12 cellular contexts compared by ENCODE assay signal in genomic region chr1:66397192-66397591, GRCh38.
A peak's percentile ranks its signal among the peaks of the same experiment; 100 is the strongest.
DNase-seq lines count a peak whose midpoint lies in the region; ATAC-seq and TF ChIP-seq lines count a peak whose summit lies in the region.
"Had no signal": no experiment of that assay in that cellular context is flagged by ENCODE, and none has a peak within 500 bp of the region (broad histone marks: within the 10 kb centered on the region; RNA-seq: fewer than 3 reads in every experiment).

No MANE protein-coding gene starts in this region.

- 100% methylated on average over 1 of the region's 1 CpG; no CpG with 5 or more reads in 1 of the 2 experiments for WGBS in endodermal cell (ENCODE audit: insufficient coverage in 1 of 2, insufficient read length in 1 of 2), 2 experiments

- H3K4me3 ChIP-seq in endodermal cell (ENCODE audit: low read length) = no peak overlapping the region
- H3K4me3 ChIP-seq: gastrocnemius medialis, SK-N-MC had no signal

- no peak overlapping the region for H3K27ac ChIP-seq in endodermal cell (ENCODE audit: low read depth, low read length)
- H3K27ac ChIP-seq: gastrocnemius medialis, SK-N-MC had no signal

- no peaks in the 10 kb centered on the region for H3K27me3 Mint-ChIP-seq in endodermal cell (ENCODE audit: insufficient read depth)
- H3K27me3 Mint-ChIP-seq: activated CD8-positive, alpha-beta memory T cell treated with anti-CD3 and anti-CD28 coated beads, Interleukin-2, amount 10 ng/mL, durations not matched to agents 7 days and 5 days had no signal

- peak; percentile 26 for ATAC-seq in GM18519 (IDR thresholded peaks at IDR 0.05; ENCODE audit: low FRiP score, unreplicated experiment)
- peak; percentile 44 for ATAC-seq in GM21528 (IDR thresholded peaks at IDR 0.05; ENCODE audit: low FRiP score, unreplicated experiment)
- peak; percentile 38 for ATAC-seq in HG03175 (IDR thresholded peaks at IDR 0.05; ENCODE audit: unreplicated experiment)
- no peak for ATAC-seq in left lobe of liver
- ATAC-seq in left colon = no peak
- ATAC-seq: activated CD8-positive, alpha-beta memory T cell treated with anti-CD3 and anti-CD28 coated beads, Interleukin-2, amount 10 ng/mL, durations not matched to agents 7 days and 5 days; gastrocnemius medialis had no signal

- no peaks in the 10 kb centered on the region for H3K27me3 ChIP-seq in endodermal cell (ENCODE audit: control insufficient read depth, insufficient read depth, low read length, poor library complexity, severe bottlenecking)
- H3K27me3 ChIP-seq: gastrocnemius medialis had no signal

- H3K4me1 Mint-ChIP-seq in endodermal cell = no peaks in the 10 kb centered on the region

- no peaks in the 10 kb centered on the region for H3K9me3 Mint-ChIP-seq in endodermal cell

- no peak overlapping the region for H3K27ac Mint-ChIP-seq in endodermal cell
- H3K27ac Mint-ChIP-seq: activated CD8-positive, alpha-beta memory T cell treated with anti-CD3 and anti-CD28 coated beads, Interleukin-2, amount 10 ng/mL, durations not matched to agents 7 days and 5 days had no signal

- H3K9me3 ChIP-seq in endodermal cell (ENCODE audit: control insufficient read depth, low read length) = no peaks in the 10 kb centered on the region
- H3K9me3 ChIP-seq: gastrocnemius medialis had no signal

- DNase-seq in SKM-1 treated with dmso at 0.1 percent for 144 hours (lab: John Stamatoyannopoulos, UW; ENCODE audit: unreplicated experiment) (peak; percentile 74), endodermal cell (no peak), left lobe of liver (ENCODE audit: low spot score) (no peak), left colon (no peak)
- DNase-seq in effector CD8-positive, alpha-beta T cell (lab: John Stamatoyannopoulos, UW) = no peak
- DNase-seq: activated CD8-positive, alpha-beta memory T cell treated with anti-CD3 and anti-CD28 coated beads, Interleukin-2, amount 10 ng/mL, durations not matched to agents 7 days and 5 days; gastrocnemius medialis; NCI-H1105 treated with DMSO at 0.1 percent for 48 hours had no signal

- H3K36me3 Mint-ChIP-seq in endodermal cell (ENCODE audit: low read depth) = no peaks in the 10 kb centered on the region

- no peak overlapping the region for H3K9ac ChIP-seq in endodermal cell (ENCODE audit: extremely low read depth, low read length, poor library complexity, severe bottlenecking)

- intact Hi-C loops in left colon (cut with DNase I, micrococcal nuclease) = no loop called here

- H3K4me3 Mint-ChIP-seq in endodermal cell = no peak overlapping the region
- H3K4me3 Mint-ChIP-seq: activated CD8-positive, alpha-beta memory T cell treated with anti-CD3 and anti-CD28 coated beads, Interleukin-2, amount 10 ng/mL, durations not matched to agents 7 days and 5 days had no signal

- TF ChIP-seq CTCF in endodermal cell (conservative IDR thresholded peaks at IDR 0.05) = no peak

- no peaks in the 10 kb centered on the region for H3K36me3 ChIP-seq in endodermal cell (ENCODE audit: control insufficient read depth, insufficient read depth, low read length)
- H3K36me3 ChIP-seq: gastrocnemius medialis had no signal

- H3K4me1 ChIP-seq in endodermal cell (ENCODE audit: control insufficient read depth, insufficient read depth, low read length) = no peaks in the 10 kb centered on the region

Comparison
In these comparisons a context has a peak if more than half of its experiments do, and no peak if none do; other contexts are left out.
1. ATAC-seq: peak in GM18519 (single experiment), GM21528 (single experiment) and HG03175 (single experiment); none in left lobe of liver (single experiment) and left colon (single experiment).